ENCODE assay signal across 20 cellular contexts in genomic region chr5:144104086-144104485, GRCh38.
DNase-seq lines count a peak whose midpoint lies in the region; ATAC-seq, FAIRE-seq and TF ChIP-seq lines count a peak whose summit lies in the region.
"Had no signal": no experiment of that assay in that cellular context is flagged by ENCODE, and none has a peak within 500 bp of the region (broad histone marks: within the 10 kb centered on the region; RNA-seq: fewer than 3 reads in every experiment).

No MANE protein-coding gene starts in this region.

- H3K27me3 Mint-ChIP-seq in activated T-helper 2 cell treated with anti-CD3 and anti-CD28 coated beads, Interferon-gamma antibody, Interleukin-2, Interleukin-4, amounts not matched to agents 10 μg/mL and 5 μg/mL and 100 μg/mL, durations not matched to agents 14 hours and 24 hours and 36 hours (ENCODE audit: low read depth): peaks cover 7% of the 10 kb centered on the region

- peak; percentile 48 for ATAC-seq in GM18868 (IDR thresholded peaks at IDR 0.05; ENCODE audit: unreplicated experiment)
- peak; percentile 88 for ATAC-seq in HG02870 (IDR thresholded peaks at IDR 0.05; ENCODE audit: unreplicated experiment)
- no peak for ATAC-seq in HG02678 (IDR thresholded peaks at IDR 0.05; ENCODE audit: unreplicated experiment)

- H3K9me3 Mint-ChIP-seq in activated T-helper 2 cell treated with anti-CD3 and anti-CD28 coated beads, Interferon-gamma antibody, Interleukin-2, Interleukin-4, amounts not matched to agents 10 μg/mL and 5 μg/mL and 100 μg/mL, durations not matched to agents 14 hours and 24 hours and 36 hours: no peaks in the 10 kb centered on the region
- H3K9me3 Mint-ChIP-seq: H9; T-helper 1 cell treated with Interleukin-12 subunit alpha and Interleukin-12 subunit beta and Interleukin-4 antibody, amounts not matched to agents 30 μg/mL and 1 μg/mL, for 36 hours had no signal

- peak overlapping the region; percentile 68; the same call in 1 of the 2 replicates for H3K27ac ChIP-seq in VCaP

- no peak for TF ChIP-seq CTCF in VCaP (conservative IDR thresholded peaks at IDR 0.05)

- intact Hi-C loops in activated T-helper 2 cell treated with anti-CD3 and anti-CD28 coated beads, Interferon-gamma antibody, Interleukin-2, Interleukin-4, amounts not matched to agents 10 μg/mL and 5 μg/mL and 100 μg/mL, durations not matched to agents 14 hours and 24 hours and 36 hours (cut with micrococcal nuclease): no loop called here

- DNase-seq in HCEC 1CT: no peak
- no peak for DNase-seq in RCC 7860 (ENCODE audit: low spot score)
- DNase-seq in activated T-helper 2 cell treated with anti-CD3 and anti-CD28 coated beads, Interferon-gamma antibody, Interleukin-2, Interleukin-4, amounts not matched to agents 10 μg/mL and 5 μg/mL and 100 μg/mL, durations not matched to agents 14 hours and 24 hours and 36 hours (ENCODE audit: low spot score): no peak
- DNase-seq: CD4-positive, CD25-positive, alpha-beta regulatory T cell; DMS79; H9; KG1; NCI-H1105; NCI-H146; NCI-H2029 treated with DMSO at 0.1 percent for 48 hours; NCI-H2171 treated with DMSO at 0.1 percent for 48 hours; NCI-H446; NCI-H526; SHP77 had no signal

- H3K27ac Mint-ChIP-seq in activated T-helper 2 cell treated with anti-CD3 and anti-CD28 coated beads, Interferon-gamma antibody, Interleukin-2, Interleukin-4, amounts not matched to agents 10 μg/mL and 5 μg/mL and 100 μg/mL, durations not matched to agents 14 hours and 24 hours and 36 hours: no peak overlapping the region
- H3K27ac Mint-ChIP-seq: CD4-positive, CD25-positive, alpha-beta regulatory T cell; T-helper 1 cell treated with Interleukin-12 subunit alpha and Interleukin-12 subunit beta and Interleukin-4 antibody, amounts not matched to agents 30 μg/mL and 1 μg/mL, for 36 hours had no signal

- H3K4me3 Mint-ChIP-seq in activated T-helper 2 cell treated with anti-CD3 and anti-CD28 coated beads, Interferon-gamma antibody, Interleukin-2, Interleukin-4, amounts not matched to agents 10 μg/mL and 5 μg/mL and 100 μg/mL, durations not matched to agents 14 hours and 24 hours and 36 hours (ENCODE audit: low read depth): no peak overlapping the region
- H3K4me3 Mint-ChIP-seq: CD4-positive, CD25-positive, alpha-beta regulatory T cell; H9; T-helper 1 cell treated with Interleukin-12 subunit alpha and Interleukin-12 subunit beta and Interleukin-4 antibody, amounts not matched to agents 30 μg/mL and 1 μg/mL, for 36 hours had no signal

- no peak for FAIRE-seq in RCC 7860 (lab: Jason Lieb, UNC)
- FAIRE-seq: GM12891 had no signal

- no peaks in the 10 kb centered on the region for H3K36me3 Mint-ChIP-seq in activated T-helper 2 cell treated with anti-CD3 and anti-CD28 coated beads, Interferon-gamma antibody, Interleukin-2, Interleukin-4, amounts not matched to agents 10 μg/mL and 5 μg/mL and 100 μg/mL, durations not matched to agents 14 hours and 24 hours and 36 hours (ENCODE audit: low read depth)
- H3K36me3 Mint-ChIP-seq: CD4-positive, CD25-positive, alpha-beta regulatory T cell had no signal

- no peaks in the 10 kb centered on the region for H3K4me1 Mint-ChIP-seq in activated T-helper 2 cell treated with anti-CD3 and anti-CD28 coated beads, Interferon-gamma antibody, Interleukin-2, Interleukin-4, amounts not matched to agents 10 μg/mL and 5 μg/mL and 100 μg/mL, durations not matched to agents 14 hours and 24 hours and 36 hours (ENCODE audit: low read depth)
- H3K4me1 Mint-ChIP-seq: CD4-positive, CD25-positive, alpha-beta regulatory T cell had no signal
